31 cellular contexts compared by ENCODE assay signal in genomic region chr4:157751631-157752030, GRCh38.
"Had no signal": no experiment of that assay in that cellular context is flagged by ENCODE, and none has a peak within 500 bp of the region (broad histone marks: within the 10 kb centered on the region; RNA-seq: fewer than 3 reads in every experiment).

No MANE protein-coding gene starts in this region.

- ATAC-seq: naive thymus-derived CD8-positive, alpha-beta T cell; natural killer cell treated with Interleukin-12 subunit alpha and Interleukin-12 subunit beta and Interleukin-15 and Interleukin-18, amount 100 ng/mL, for 72 hours; psoas muscle; right cardiac atrium; right lobe of liver; stimulated activated memory B cell treated with anti-CD40 and anti-IgM and Interleukin-4, amounts not matched to agents 10 μg/mL and 1 μg/mL and 100 μg/mL, for 72 hours; stimulated activated naive CD8-positive, alpha-beta T cell treated with anti-CD3 and anti-CD28 coated beads, Interleukin-15, amount 100 ng/mL, for 72 hours; stimulated activated naive CD8-positive, alpha-beta T cell treated with anti-CD3 and anti-CD28 coated beads, Interleukin-15, Interleukin-2, amounts not matched to agents 100 U/mL and 50 U/mL, for 24 hours had no signal

- H3K9ac ChIP-seq: parathyroid adenoma had no signal

- DNase-seq: naive thymus-derived CD8-positive, alpha-beta T cell; nephron progenitor cell; nucleus accumbens; ovary; posterior cingulate gyrus; psoas muscle; right cardiac atrium; right lobe of liver; sigmoid colon; spleen; stimulated activated CD4-positive, alpha-beta T cell treated with anti-CD3 and anti-CD28 coated beads, Interleukin-12 subunit alpha, Interleukin-12 subunit beta, amount 100 ng/mL, for 4 hours; stimulated activated CD4-positive, alpha-beta T cell treated with anti-CD3 and anti-CD28 coated beads, Interleukin-1b, Interleukin-23, amount 100 ng/mL, for 48 hours; stimulated activated CD4-positive, alpha-beta T cell treated with anti-CD3 and anti-CD28 coated beads, Interleukin-4, amount 100 ng/mL, for 1 hour; stimulated activated CD4-positive, alpha-beta T cell treated with anti-CD3 and anti-CD28 coated beads, Interleukin-4, amount 100 ng/mL, for 4 hours; stimulated activated CD8-positive, alpha-beta memory T cell treated with anti-CD3 and anti-CD28 coated beads, Interleukin-4, amount 100 ng/mL, for 48 hours; stimulated activated naive CD4-positive, alpha-beta T cell; stimulated activated naive CD8-positive, alpha-beta T cell treated with anti-CD3 and anti-CD28 coated beads, Interleukin-15, amount 100 ng/mL, for 72 hours; stimulated activated naive CD8-positive, alpha-beta T cell treated with anti-CD3 and anti-CD28 coated beads, Interleukin-15, Interleukin-2, amounts not matched to agents 100 U/mL and 50 U/mL, for 24 hours; substantia nigra; testis; tibial artery; trophoblast cell; upper lobe of left lung had no signal

- H3K27me3 ChIP-seq: neutrophil, ovary, right lobe of liver, sigmoid colon, spleen, suprapubic skin, testis, tibial artery, upper lobe of left lung, vagina had no signal

- H3K36me3 ChIP-seq: neutrophil, ovary, right lobe of liver, sigmoid colon, spleen, suprapubic skin, tibial artery, upper lobe of left lung, vagina had no signal

- H3K79me2 ChIP-seq: parathyroid adenoma had no signal

- H3K27ac ChIP-seq: neutrophil, ovary, parathyroid adenoma, psoas muscle, right lobe of liver, sigmoid colon, spleen, suprapubic skin, testis, tibial artery, upper lobe of left lung, vagina had no signal

- H3K4me1 ChIP-seq: parathyroid adenoma, psoas muscle, right lobe of liver, sigmoid colon, spleen, suprapubic skin, testis, upper lobe of left lung, vagina had no signal

- H3K4me2 ChIP-seq: smooth muscle cell had no signal

- H3K4me3 ChIP-seq: ovary, psoas muscle, right lobe of liver, sigmoid colon, smooth muscle cell, spleen, suprapubic skin, testis, tibial artery, upper lobe of left lung, vagina had no signal

- H3K9me3 ChIP-seq: neutrophil, ovary, psoas muscle, right lobe of liver, sigmoid colon, suprapubic skin, testis, tibial artery, upper lobe of left lung, vagina had no signal

- H2AFZ ChIP-seq: parathyroid adenoma had no signal

- FAIRE-seq: urothelium cell line had no signal
